Comparison of ENCODE assay signal across 9 cellular contexts in the genomic region with DNA sequence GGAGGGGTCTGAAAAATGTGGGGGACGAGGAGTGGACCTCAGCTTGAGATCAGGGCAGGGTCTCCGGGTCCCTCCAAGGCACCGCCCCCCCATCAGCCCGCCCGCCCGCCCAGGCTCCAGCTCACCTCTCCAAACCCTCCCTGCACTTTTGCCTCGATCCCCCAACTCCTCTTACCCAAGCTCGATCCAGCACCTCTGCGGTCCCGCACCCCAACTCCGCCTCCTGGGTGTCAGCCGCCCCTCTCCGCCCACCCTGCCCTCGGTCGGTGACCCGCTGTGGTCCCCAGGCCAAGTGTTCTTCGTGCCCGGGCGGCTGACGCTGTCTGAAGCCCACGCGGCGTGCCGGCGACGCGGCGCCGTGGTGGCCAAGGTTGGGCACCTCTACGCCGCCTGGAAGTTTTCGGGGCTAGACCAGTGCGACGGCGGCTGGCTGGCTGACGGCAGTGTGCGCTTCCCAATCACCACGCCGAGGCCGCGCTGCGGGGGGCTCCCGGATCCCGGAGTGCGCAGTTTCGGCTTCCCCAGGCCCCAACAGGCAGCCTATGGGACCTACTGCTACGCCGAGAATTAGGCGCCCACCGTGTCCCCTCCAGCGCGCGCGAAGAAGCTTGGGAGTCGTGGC. TPM values are rescaled to one million over a fixed set of nuclear protein-coding genes. Genes with fewer than 3 reads are reported as not detected.
DNase-seq lines count a peak whose midpoint lies in the region; ATAC-seq and TF ChIP-seq lines count a peak whose summit lies in the region.
"Had no signal": no experiment of that assay in that cellular context is flagged by ENCODE, and none has a peak within 500 bp of the region (broad histone marks: within the 10 kb centered on the region; RNA-seq: fewer than 3 reads in every experiment).

No MANE protein-coding gene starts in this region.

- peaks cover 0 to 18% of the 10 kb centered on the region in 2 donors for H3K4me1 ChIP-seq in lung (ENCODE audit: control insufficient read depth in 2 of 2, insufficient read depth in 2 of 2, low read length in 2 of 2)
- H3K4me1 ChIP-seq in upper lobe of left lung: peaks cover 20 to 26% (median 22%) of the 10 kb centered on the region in 4 donors

- ATAC-seq in central memory CD8-positive, alpha-beta T cell (replicated peaks; ENCODE audit: extremely low read depth, poor library complexity, severe bottlenecking): no peak
- no peak for ATAC-seq in lung (ENCODE audit: insufficient read depth, low FRiP score)
- ATAC-seq in upper lobe of left lung (ENCODE audit: low FRiP score in 2 of 2): peak in 1 of 2 donors; percentile 30
- ATAC-seq in GM18858 (IDR thresholded peaks at IDR 0.05; ENCODE audit: unreplicated experiment): no peak

- no peak for DNase-seq in activated naive CD4-positive, alpha-beta T cell treated with Interleukin-2 at 50 U/mL for 16 hours
- no peak for DNase-seq in central memory CD8-positive, alpha-beta T cell (ENCODE audit: low spot score in 2 of 2)
- DNase-seq in lung (ENCODE audit: low spot score) (no peak), upper lobe of left lung (peak in 1 of 2 donors; percentile 80), hippocampal formation (lab: John Stamatoyannopoulos, UW) (no peak), COR-L47 (lab: John Stamatoyannopoulos, UW) (no peak)
- DNase-seq: NCI-H2107 had no signal

- no peaks in the 10 kb centered on the region for H3K9me3 Mint-ChIP-seq in activated naive CD4-positive, alpha-beta T cell treated with anti-CD3 and anti-CD28 coated beads, Interleukin-2, amount 50 U/mL, for 24 hours
- H3K9me3 Mint-ChIP-seq in central memory CD8-positive, alpha-beta T cell: no peaks in the 10 kb centered on the region

- H3K36me3 ChIP-seq in lung (ENCODE audit: control insufficient read depth in 2 of 2, insufficient read depth in 2 of 2, low read length in 2 of 2) (no peaks in the 10 kb centered on the region), upper lobe of left lung (no peaks in the 10 kb centered on the region)

- TF ChIP-seq CTCF in lung (IDR thresholded peaks at IDR 0.05; ENCODE audit: control extremely low read depth, extremely low read depth) (no peak), upper lobe of left lung (IDR thresholded peaks at IDR 0.05) (no peak)

- no peak for TF ChIP-seq POLR2A in upper lobe of left lung (IDR thresholded peaks at IDR 0.05)

- peaks cover 7% of the 10 kb centered on the region for H3K4me1 Mint-ChIP-seq in activated naive CD4-positive, alpha-beta T cell treated with anti-CD3 and anti-CD28 coated beads, Interleukin-2, amount 50 U/mL, for 24 hours
- peaks cover 7% of the 10 kb centered on the region for H3K4me1 Mint-ChIP-seq in central memory CD8-positive, alpha-beta T cell

- H3K27ac ChIP-seq in lung (ENCODE audit: low read depth in 1 of 2, low read length in 1 of 2): no peak overlapping the region
- peak overlapping the region in 2 of 4 donors; percentile 24 to 76 for H3K27ac ChIP-seq in upper lobe of left lung

- no peak overlapping the region for H3K27ac Mint-ChIP-seq in activated naive CD4-positive, alpha-beta T cell treated with anti-CD3 and anti-CD28 coated beads, Interleukin-2, amount 50 U/mL, for 24 hours
- H3K27ac Mint-ChIP-seq in central memory CD8-positive, alpha-beta T cell (ENCODE audit: low read depth): no peak overlapping the region

- 3 to 4% methylated on average over 47 to 54 of the region's 55 CpGs for WGBS in lung, 2 donors
- 3 to 5% methylated on average over 8 to 26 of the region's 55 CpGs for WGBS in upper lobe of left lung, 2 donors

- no peak for TF ChIP-seq EP300 in upper lobe of left lung (IDR thresholded peaks at IDR 0.05)

- H3K27me3 ChIP-seq in lung (ENCODE audit: control insufficient read depth, insufficient read depth) (peaks cover 5% of the 10 kb centered on the region), upper lobe of left lung (peaks cover 6 to 37% (median 22%) of the 10 kb centered on the region in 4 donors)

- peaks cover 31% of the 10 kb centered on the region for H3K27me3 Mint-ChIP-seq in activated naive CD4-positive, alpha-beta T cell treated with anti-CD3 and anti-CD28 coated beads, Interleukin-2, amount 50 U/mL, for 24 hours
- H3K27me3 Mint-ChIP-seq in central memory CD8-positive, alpha-beta T cell: peaks cover 94% of the 10 kb centered on the region

- no peaks in the 10 kb centered on the region for H3K36me3 Mint-ChIP-seq in activated naive CD4-positive, alpha-beta T cell treated with anti-CD3 and anti-CD28 coated beads, Interleukin-2, amount 50 U/mL, for 24 hours
- H3K36me3 Mint-ChIP-seq in central memory CD8-positive, alpha-beta T cell (ENCODE audit: insufficient read depth): no peaks in the 10 kb centered on the region

- H3K4me3 Mint-ChIP-seq in activated naive CD4-positive, alpha-beta T cell treated with anti-CD3 and anti-CD28 coated beads, Interleukin-2, amount 50 U/mL, for 24 hours: peak overlapping the region; percentile 30
- peak overlapping the region; percentile 76 for H3K4me3 Mint-ChIP-seq in central memory CD8-positive, alpha-beta T cell

- H3K9me3 ChIP-seq in lung (ENCODE audit: control insufficient read depth in 2 of 2, insufficient read depth in 1 of 2, low read length in 1 of 2): peaks cover 0 to 5% of the 10 kb centered on the region in 2 donors
- no peaks in the 10 kb centered on the region for H3K9me3 ChIP-seq in upper lobe of left lung

- H3K4me3 ChIP-seq in lung: peak overlapping the region; percentile 34
- H3K4me3 ChIP-seq in upper lobe of left lung: peak overlapping the region in 3 of 4 donors; percentile 17 to 51 (median 42)

RNA-seq across cellular contexts. Expression of gene HAPLN2, which starts 5.7 kb away (rescaled TPM):
- total RNA-seq in lung (under 1 TPM in 1 of 2 donors, not detected in 1; 0.18 TPM), upper lobe of left lung (1 to 10 TPM in 1 of 6 donors, under 1 TPM in 2, not detected in 3; 0.14 to 5.0 (median 0.37) TPM)
- under 1 TPM; 0.24 to 0.31 TPM for polyA plus RNA-seq in lung

RNA-seq across cellular contexts. Expression of gene BCAN, which starts 17.0 kb away (rescaled TPM):
- 1 to 10 TPM in 1 of 2 donors, under 1 TPM in 1; 0.18 to 1.1 TPM for total RNA-seq in lung
- polyA plus RNA-seq in lung: under 1 TPM; 0.05 to 0.06 TPM
- under 1 TPM in 2 of 6 donors, not detected in 4; 0.11 to 0.13 TPM for total RNA-seq in upper lobe of left lung

RNA-seq across cellular contexts. Expression of gene GPATCH4, which starts 23.6 kb away (rescaled TPM):
- total RNA-seq in lung: 10 to 100 TPM; 11.9 to 30.6 TPM
- polyA plus RNA-seq in lung: 10 to 100 TPM; 18.6 to 34.3 TPM
- 10 to 100 TPM in 5 of 6 donors, 1 to 10 TPM in 1; 5.7 to 26.2 (median 19.4) TPM for total RNA-seq in upper lobe of left lung

RNA-seq across cellular contexts. Expression of gene NAXE, which starts 33.3 kb away (rescaled TPM):
- total RNA-seq in lung (10 to 100 TPM; 38.1 to 95.8 TPM), upper lobe of left lung (10 to 100 TPM; 46.1 to 81.1 (median 60.0) TPM)
- 10 to 100 TPM; 74.1 to 83.5 TPM for polyA plus RNA-seq in lung

RNA-seq across cellular contexts. Expression of gene TTC24, which starts 45.4 kb away (rescaled TPM):
- under 1 TPM in 1 of 2 donors, not detected in 1; 0.23 TPM for total RNA-seq in lung
- polyA plus RNA-seq in lung: under 1 TPM; 0.12 to 0.31 TPM
- under 1 TPM in 1 of 6 donors, not detected in 5; 0.20 TPM for total RNA-seq in upper lobe of left lung
